8 cellular contexts compared by ENCODE assay signal in genomic region chr20:13800728-13801134, GRCh38. TPM values are rescaled to one million over a fixed set of nuclear protein-coding genes. Genes with fewer than 3 reads are reported as not detected.
DNase-seq lines count a peak whose midpoint lies in the region; ATAC-seq and TF ChIP-seq lines count a peak whose summit lies in the region.

No MANE protein-coding gene starts in this region.

- H3K4me3 ChIP-seq in dorsolateral prefrontal cortex (peak overlapping the region in 1 of 59 donors; percentile 2), muscle layer of colon (ENCODE audit: low read depth in 1 of 2, low read length in 2 of 2) (no peak overlapping the region)

- peak overlapping the region in 22 of 59 donors; percentile 3 to 68 (median 36) for H3K27ac ChIP-seq in dorsolateral prefrontal cortex
- H3K27ac ChIP-seq in muscle layer of colon (ENCODE audit: low read depth, low read length): peak overlapping the region; percentile 19

- in situ Hi-C loops in GM13976 (cut with MboI; ENCODE audit: low sequenced_read_pairs, unreplicated experiment): no loop called here

- peak; percentile 94 for DNase-seq in DMS79 (lab: John Stamatoyannopoulos, UW)
- DNase-seq in NCI-H226: peak; percentile 16
- peak in 9 of 10 donors; percentile 58 to 94 (median 68) for DNase-seq in dorsolateral prefrontal cortex
- no peak for DNase-seq in GM13976 (ENCODE audit: low spot score)
- DNase-seq in T-helper 9 cell: no peak

- no peaks in the 10 kb centered on the region for H3K9me3 ChIP-seq in muscle layer of colon (ENCODE audit: low read length)

- ATAC-seq in GM19324 (IDR thresholded peaks at IDR 0.05; ENCODE audit: low FRiP score, unreplicated experiment): no peak
- no peak for ATAC-seq in HG03045 (IDR thresholded peaks at IDR 0.05; ENCODE audit: unreplicated experiment)

- intact Hi-C loops in dorsolateral prefrontal cortex (cut with DNase I): no loop called here

- no peak for TF ChIP-seq CTCF in dorsolateral prefrontal cortex (IDR thresholded peaks at IDR 0.05 in 54 of 56, conservative IDR thresholded peaks at IDR 0.05 in 2 of 56; ENCODE audit: low read depth in 1 of 56, partially characterized antibody in 56 of 56)
- TF ChIP-seq CTCF in GM13976 (IDR thresholded peaks at IDR 0.05; ENCODE audit: borderline replicate concordance, control extremely low read depth, extremely low read depth, insufficient read depth, missing control alignments): no peak

- H3K4me1 ChIP-seq in muscle layer of colon (ENCODE audit: insufficient read depth, low read length): peaks cover 15% of the 10 kb centered on the region

- H3K27me3 ChIP-seq in dorsolateral prefrontal cortex: no peaks in the 10 kb centered on the region
- H3K27me3 ChIP-seq in muscle layer of colon (ENCODE audit: control insufficient read depth in 1 of 2, insufficient read depth in 2 of 2, low read length in 2 of 2): no peaks in the 10 kb centered on the region

- peaks cover 60% of the 10 kb centered on the region for H3K36me3 ChIP-seq in muscle layer of colon (ENCODE audit: insufficient read depth, low read length)

- no peak overlapping the region for H3K9ac ChIP-seq in muscle layer of colon (ENCODE audit: low read length)

RNA-seq across cellular contexts. Expression of gene NDUFAF5, which starts 15.9 kb away (rescaled TPM):
- 10 to 100 TPM; 29.6 to 79.6 (median 49.3) TPM for total RNA-seq in dorsolateral prefrontal cortex

RNA-seq across cellular contexts. Expression of gene ESF1, which starts 16.0 kb away (rescaled TPM):
- total RNA-seq in dorsolateral prefrontal cortex: 10 to 100 TPM; 13.5 to 23.8 (median 18.3) TPM

Comparison
In these comparisons a context has a peak if more than half of its experiments do, and no peak if none do; other contexts are left out.
1. DNase-seq: peak in DMS79 (single experiment), NCI-H226 (single experiment) and dorsolateral prefrontal cortex (9 of 10); none in GM13976 (single experiment) and T-helper 9 cell (single experiment).